Comparison of ENCODE assay signal across 19 cellular contexts in genomic region chr5:135541969-135542502, GRCh38. TPM values are rescaled to one million over a fixed set of nuclear protein-coding genes. Genes with fewer than 3 reads are reported as not detected.
DNase-seq lines count a peak whose midpoint lies in the region; ATAC-seq and TF ChIP-seq lines count a peak whose summit lies in the region.
"Had no signal": no experiment of that assay in that cellular context is flagged by ENCODE, and none has a peak within 500 bp of the region (broad histone marks: within the 10 kb centered on the region; RNA-seq: fewer than 3 reads in every experiment).

No MANE protein-coding gene starts in this region.

- no peaks in the 10 kb centered on the region for H3K9me3 ChIP-seq in neural progenitor cell (ENCODE audit: low read depth)
- no peaks in the 10 kb centered on the region for H3K9me3 ChIP-seq in body of pancreas
- no peaks in the 10 kb centered on the region for H3K9me3 ChIP-seq in prostate gland

- H3K27me3 ChIP-seq in neural progenitor cell (peaks cover 100% of the 10 kb centered on the region), body of pancreas (peaks cover 0 to 22% of the 10 kb centered on the region in 2 donors), prostate gland (replicated peaks; ENCODE audit: insufficient read depth) (peaks cover 24% of the 10 kb centered on the region)

- WGBS in body of pancreas, 2 donors, result 46 to 60% methylated on average over 7 of the region's 7 CpGs
- 72% methylated on average over 7 of the region's 7 CpGs for WGBS in prostate gland

- H3K4me1 Mint-ChIP-seq in activated CD8-positive, alpha-beta memory T cell treated with anti-CD3 and anti-CD28 coated beads, Interleukin-2, amount 10 ng/mL, durations not matched to agents 7 days and 5 days, result peaks cover 10% of the 10 kb centered on the region
- peaks cover 54% of the 10 kb centered on the region for H3K4me1 Mint-ChIP-seq in neural progenitor cell

- no peak for TF ChIP-seq POLR2A in body of pancreas (IDR thresholded peaks at IDR 0.05)
- TF ChIP-seq POLR2A in prostate gland (IDR thresholded peaks at IDR 0.05), result no peak

- peaks cover 90% of the 10 kb centered on the region for H4K20me1 ChIP-seq in neural progenitor cell (ENCODE audit: low read depth)

- H3K36me3 ChIP-seq in neural progenitor cell (no peaks in the 10 kb centered on the region), body of pancreas (replicated peaks in 1 of 2; ENCODE audit: insufficient read depth in 1 of 2, low read depth in 2 of 2) (no peaks in the 10 kb centered on the region), prostate gland (no peaks in the 10 kb centered on the region)

- H2AFZ ChIP-seq in neural progenitor cell (replicated peaks), result no peak overlapping the region

- H3F3A ChIP-seq in neural progenitor cell (ENCODE audit: low read depth), result peaks cover 48% of the 10 kb centered on the region

- ATAC-seq in activated CD8-positive, alpha-beta memory T cell treated with anti-CD3 and anti-CD28 coated beads, Interleukin-2, amount 10 ng/mL, durations not matched to agents 7 days and 5 days, result no peak
- no peak for ATAC-seq in body of pancreas
- ATAC-seq: A549 had no signal

- H3K27me3 Mint-ChIP-seq in activated CD8-positive, alpha-beta memory T cell treated with anti-CD3 and anti-CD28 coated beads, Interleukin-2, amount 10 ng/mL, durations not matched to agents 7 days and 5 days, result peaks cover 89% of the 10 kb centered on the region
- H3K27me3 Mint-ChIP-seq in neural progenitor cell (ENCODE audit: insufficient read depth, low read depth), result peaks cover 92% of the 10 kb centered on the region

- no peaks in the 10 kb centered on the region for H3K79me2 ChIP-seq in neural progenitor cell (ENCODE audit: low read depth)

- H3K9ac ChIP-seq in neural progenitor cell, result no peak overlapping the region

- intact Hi-C loops in body of pancreas (cut with DNase I), result no loop called here
- intact Hi-C loops in prostate gland (cut with DNase I), result no loop called here

- H3K4me3 ChIP-seq in coronary artery (no peak overlapping the region), neural progenitor cell (no peak overlapping the region), body of pancreas (no peak overlapping the region), prostate gland (no peak overlapping the region)
- H3K4me3 ChIP-seq: A549 had no signal

- DNase-seq in activated CD8-positive, alpha-beta memory T cell treated with anti-CD3 and anti-CD28 coated beads for 24 hours, result peak; percentile 48
- DNase-seq in activated CD8-positive, alpha-beta memory T cell treated with anti-CD3 and anti-CD28 coated beads, Interleukin-2, amount 10 ng/mL, durations not matched to agents 7 days and 5 days, result no peak
- DNase-seq in coronary artery (ENCODE audit: low spot score) (peak; percentile 46), neural progenitor cell (ENCODE audit: low spot score) (peak; percentile 31), pons (ENCODE audit: low spot score) (no peak), body of pancreas (no peak), prostate gland (ENCODE audit: low spot score) (no peak)
- DNase-seq: AML-193; CD4-positive, alpha-beta memory T cell; DMS153; DMS79; GDM1; GOT3; H9 had no signal

- CTCF ChIA-PET in activated CD8-positive, alpha-beta memory T cell treated with anti-CD3 and anti-CD28 coated beads, Interleukin-2, amount 10 ng/mL, durations not matched to agents 7 days and 5 days (lab: Charles Lee), result interaction anchor here (1.0 to 4.2 kb wide), 6 partner anchors 9 to 84 kb away, joined by 3 to 16 read pairs (median 8); no protein-coding TSS in a partner anchor

- no peak overlapping the region for H3K4me2 ChIP-seq in neural progenitor cell
- H3K4me2 ChIP-seq: A549 had no signal

- H3K4me3 Mint-ChIP-seq in activated CD8-positive, alpha-beta memory T cell treated with anti-CD3 and anti-CD28 coated beads, Interleukin-2, amount 10 ng/mL, durations not matched to agents 7 days and 5 days, result no peak overlapping the region
- no peak overlapping the region for H3K4me3 Mint-ChIP-seq in neural progenitor cell
- H3K4me3 Mint-ChIP-seq: H9 had no signal

- H3K4me1 ChIP-seq in neural progenitor cell (peaks cover 47% of the 10 kb centered on the region), body of pancreas (peaks cover 21% of the 10 kb centered on the region), prostate gland (replicated peaks) (no peaks in the 10 kb centered on the region)
- H3K4me1 ChIP-seq: A549 had no signal

- H3K27ac Mint-ChIP-seq in activated CD8-positive, alpha-beta memory T cell treated with anti-CD3 and anti-CD28 coated beads, Interleukin-2, amount 10 ng/mL, durations not matched to agents 7 days and 5 days, result no peak overlapping the region
- no peak overlapping the region for H3K27ac Mint-ChIP-seq in neural progenitor cell
- H3K27ac Mint-ChIP-seq: CD4-positive, alpha-beta memory T cell; H9 had no signal

- H3K9me3 Mint-ChIP-seq in activated CD8-positive, alpha-beta memory T cell treated with anti-CD3 and anti-CD28 coated beads, Interleukin-2, amount 10 ng/mL, durations not matched to agents 7 days and 5 days (ENCODE audit: low read depth), result no peaks in the 10 kb centered on the region
- peaks cover 15% of the 10 kb centered on the region for H3K9me3 Mint-ChIP-seq in neural progenitor cell

- peaks cover 5% of the 10 kb centered on the region for H3K36me3 Mint-ChIP-seq in activated CD8-positive, alpha-beta memory T cell treated with anti-CD3 and anti-CD28 coated beads, Interleukin-2, amount 10 ng/mL, durations not matched to agents 7 days and 5 days
- H3K36me3 Mint-ChIP-seq in neural progenitor cell, result peaks cover 2% of the 10 kb centered on the region
- H3K36me3 Mint-ChIP-seq: CD4-positive, alpha-beta memory T cell had no signal

- H3K27ac ChIP-seq in coronary artery (no peak overlapping the region), neural progenitor cell (no peak overlapping the region), body of pancreas (no peak overlapping the region), prostate gland (no peak overlapping the region)
- H3K27ac ChIP-seq: 22Rv1, A549, C4-2B had no signal

- TF ChIP-seq CTCF in coronary artery (IDR thresholded peaks at IDR 0.05) (no peak), neural progenitor cell (IDR thresholded peaks at IDR 0.05) (no peak), body of pancreas (IDR thresholded peaks at IDR 0.05) (no peak), prostate gland (IDR thresholded peaks at IDR 0.05) (no peak)

RNA-seq across cellular contexts. Expression of gene NEUROG1, which starts 6.3 kb away (rescaled TPM):
- not detected for total RNA-seq in activated CD8-positive, alpha-beta memory T cell treated with anti-CD3 and anti-CD28 coated beads, Interleukin-2, amount 10 ng/mL, durations not matched to agents 7 days and 5 days
- not detected in 2 replicates for total RNA-seq in neural progenitor cell (ENCODE audit: low replicate concordance)
- not detected for total RNA-seq in body of pancreas
- total RNA-seq in prostate gland, result not detected
- total RNA-seq: CD4-positive, alpha-beta memory T cell; Daoy; H9; HT-29 had no signal

RNA-seq across cellular contexts. Expression of gene CXCL14, which starts 36.8 kb away (rescaled TPM):
- not detected for total RNA-seq in activated CD8-positive, alpha-beta memory T cell treated with anti-CD3 and anti-CD28 coated beads, Interleukin-2, amount 10 ng/mL, durations not matched to agents 7 days and 5 days
- total RNA-seq in neural progenitor cell (ENCODE audit: low replicate concordance) (0.45 TPM in 1 of 2 replicates, not detected in the other), body of pancreas (10 to 100 TPM; 17.9 to 49.4 TPM), prostate gland (1 to 10 TPM; 2.2 to 2.4 TPM)
- total RNA-seq: CD4-positive, alpha-beta memory T cell; HT-29 had no signal

Comparison
In these comparisons a context has a peak if more than half of its experiments do, and no peak if none do; other contexts are left out.
1. DNase-seq: peak in activated CD8-positive, alpha-beta memory T cell treated with anti-CD3 and anti-CD28 coated beads for 24 hours (single experiment), coronary artery (single experiment) and neural progenitor cell (single experiment); none in activated CD8-positive, alpha-beta memory T cell treated with anti-CD3 and anti-CD28 coated beads, Interleukin-2, amount 10 ng/mL, durations not matched to agents 7 days and 5 days (single experiment), pons (single experiment), body of pancreas (0 of 4) and prostate gland (single experiment).
2. RNA of gene CXCL14, which starts 36.8 kb away (total RNA-seq): 17.9 to 49.4 TPM in body of pancreas; 2.2 to 2.4 TPM in prostate gland, 0.45 TPM in neural progenitor cell and not detected in activated CD8-positive, alpha-beta memory T cell treated with anti-CD3 and anti-CD28 coated beads, Interleukin-2, amount 10 ng/mL, durations not matched to agents 7 days and 5 days; every median in the first group is over 4 times any median in the second.